24 cellular contexts compared by ENCODE assay signal in genomic region chr2:61604433-61604832, GRCh38.
"Had no signal": no experiment of that assay in that cellular context is flagged by ENCODE, and none has a peak within 500 bp of the region (broad histone marks: within the 10 kb centered on the region; RNA-seq: fewer than 3 reads in every experiment).

No MANE protein-coding gene starts in this region.

- H3K27me3 ChIP-seq: gastroesophageal sphincter, heart left ventricle, hepatocyte, left lung, neutrophil, pancreas, right lobe of liver, stomach, thyroid gland, vagina had no signal

- H3K27me3 Mint-ChIP-seq: naive B cell; natural killer cell treated with Interleukin-12 subunit alpha and Interleukin-12 subunit beta and Interleukin-15 and Interleukin-18, amount 100 ng/mL, for 72 hours had no signal

- H3K27ac Mint-ChIP-seq: mesothelial cell of epicardium; natural killer cell treated with Interleukin-12 subunit alpha and Interleukin-12 subunit beta and Interleukin-15 and Interleukin-18, amount 100 ng/mL, for 72 hours had no signal

- H3K9me3 Mint-ChIP-seq: mesothelial cell of epicardium; naive B cell; natural killer cell treated with Interleukin-12 subunit alpha and Interleukin-12 subunit beta and Interleukin-15 and Interleukin-18, amount 100 ng/mL, for 72 hours; neural crest cell had no signal

- H3K4me1 Mint-ChIP-seq: mesothelial cell of epicardium, naive B cell, neural crest cell had no signal

- H3K9me3 ChIP-seq: gastroesophageal sphincter, heart left ventricle, left lung, mucosa of descending colon, neutrophil, pancreas, right lobe of liver, stomach, thyroid gland, vagina had no signal

- ATAC-seq: gastroesophageal sphincter; heart left ventricle; left cardiac atrium; left lung; mucosa of descending colon; natural killer cell treated with Interleukin-12 subunit alpha and Interleukin-12 subunit beta and Interleukin-15 and Interleukin-18, amount 100 ng/mL, for 72 hours; right lobe of liver had no signal

- H3K79me2 ChIP-seq: hepatocyte had no signal

- H3K4me3 Mint-ChIP-seq: mesothelial cell of epicardium; naive B cell; natural killer cell treated with Interleukin-12 subunit alpha and Interleukin-12 subunit beta and Interleukin-15 and Interleukin-18, amount 100 ng/mL, for 72 hours; neural crest cell had no signal

- H2AFZ ChIP-seq: hepatocyte had no signal

- H3K4me2 ChIP-seq: hepatocyte had no signal

- H3K4me1 ChIP-seq: gastroesophageal sphincter, heart left ventricle, left lung, pancreas, right lobe of liver, stomach, thyroid gland, vagina had no signal

- H3K27ac ChIP-seq: gastroesophageal sphincter, heart left ventricle, hepatocyte, left lung, neutrophil, pancreas, right lobe of liver, stomach, thyroid gland, vagina had no signal

- DNase-seq: cortex of kidney; heart left ventricle; left cardiac atrium; left lung; mesenchymal stem cell; mucosa of descending colon; naive B cell; pancreas; right lobe of liver; small intestine; stimulated activated CD4-positive, alpha-beta T cell treated with anti-CD3 and anti-CD28 coated beads, Interleukin-15, amount 100 ng/mL, for 24 hours; stimulated activated CD4-positive, alpha-beta T cell treated with anti-CD3 and anti-CD28 coated beads, Interleukin-2, amount 100 ng/mL, for 48 hours; stimulated activated CD8-positive, alpha-beta memory T cell treated with anti-CD3 and anti-CD28 coated beads, Interleukin-4, amount 100 ng/mL, for 48 hours; stimulated activated naive CD4-positive, alpha-beta T cell treated with Interleukin-2 at 50 U/mL for 16 hours; stomach; thyroid gland; trophoblast cell had no signal

- H3K4me3 ChIP-seq: gastroesophageal sphincter, heart left ventricle, hepatocyte, left lung, mucosa of descending colon, pancreas, right lobe of liver, stomach, thyroid gland, vagina had no signal

- H3K36me3 ChIP-seq: gastroesophageal sphincter, heart left ventricle, left lung, neutrophil, pancreas, right lobe of liver, stomach, thyroid gland, vagina had no signal

- H3K36me3 Mint-ChIP-seq: mesothelial cell of epicardium; naive B cell; natural killer cell treated with Interleukin-12 subunit alpha and Interleukin-12 subunit beta and Interleukin-15 and Interleukin-18, amount 100 ng/mL, for 72 hours had no signal
